8 cellular contexts compared by ENCODE assay signal in genomic region chr16:88265286-88265938, GRCh38.
DNase-seq lines count a peak whose midpoint lies in the region; ATAC-seq and TF ChIP-seq lines count a peak whose summit lies in the region.
"Not testable (repeated sequence)": the region's sequence is repeated elsewhere in the genome, so short reads cannot be mapped to it uniquely, and the experiment has no call there.

No MANE protein-coding gene starts in this region.

- CTCF ChIA-PET in PC-3 (lab: Charles Lee) = not testable (repeated sequence)

- not testable (repeated sequence) for TF ChIP-seq POLR2A in breast epithelium (IDR thresholded peaks at IDR 0.05)

- TF ChIP-seq CTCF in GM13977 (IDR thresholded peaks at IDR 0.05; ENCODE audit: extremely low read depth, insufficient read depth, missing control alignments); GM23338 (conservative IDR thresholded peaks at IDR 0.05; ENCODE audit: low read depth in 2 of 2); PC-3 (conservative IDR thresholded peaks at IDR 0.05; ENCODE audit: low read depth, low read length); breast epithelium (IDR thresholded peaks at IDR 0.05): not testable (repeated sequence)

- H3K4me1 Mint-ChIP-seq in GM23338, memory B cell: not testable (repeated sequence)

- H3K9me3 ChIP-seq in PC-3 (ENCODE audit: low read length); breast epithelium: not testable (repeated sequence)

- H3K4me2 ChIP-seq in GM23338 = not testable (repeated sequence)
- H3K4me2 ChIP-seq in PC-3 (ENCODE audit: low read length) = peak overlapping the region; percentile 86

- TSS peak; percentile 87 for BruUV-seq in PC-3 (replicated peaks; lab: Mats Ljungman, UMichigan)

- not testable (repeated sequence) for H3K4me3 ChIP-seq in GM23338; PC-3 (ENCODE audit: low read length)
- peak overlapping the region in 1 of 3 donors; percentile 25 for H3K4me3 ChIP-seq in breast epithelium

- intact Hi-C loops in PC-3 (cut with micrococcal nuclease); breast epithelium (cut with DNase I; ENCODE audit: low total_unique reads): not testable (repeated sequence)

- in situ Hi-C loops in GM13977 (cut with MboI; ENCODE audit: low pct_unique_long_range_greater_than_20kb, low sequenced_read_pairs, unreplicated experiment) = not testable (repeated sequence)

- H3K9me3 Mint-ChIP-seq in GM23338, memory B cell: not testable (repeated sequence)

- not testable (repeated sequence) for H3K4me3 Mint-ChIP-seq in GM23338, memory B cell

- H3K27me3 Mint-ChIP-seq in GM23338 (ENCODE audit: insufficient read depth, low read depth, poor library complexity) = peaks cover 14% of the 10 kb centered on the region
- peaks cover 18% of the 10 kb centered on the region for H3K27me3 Mint-ChIP-seq in memory B cell

- not testable (repeated sequence) for H3K36me3 Mint-ChIP-seq in GM23338 (ENCODE audit: low read depth); memory B cell

- not testable (repeated sequence) for H3K79me2 ChIP-seq in GM23338 (replicated peaks; ENCODE audit: insufficient read depth); PC-3 (ENCODE audit: low read length)

- H3K9me2 ChIP-seq in GM23338 (ENCODE audit: insufficient read depth); PC-3 (replicated peaks; ENCODE audit: low read length): not testable (repeated sequence)

- H3K9ac ChIP-seq in PC-3 (ENCODE audit: low read length) = peak overlapping the region; percentile 71

- H3K27ac Mint-ChIP-seq in GM23338, memory B cell: not testable (repeated sequence)

- POLR2A ChIA-PET in PC-3 (lab: Charles Lee; ENCODE audit: unreplicated experiment) = not testable (repeated sequence)

- H3F3A ChIP-seq in GM23338 (replicated peaks; ENCODE audit: low read depth); PC-3 (ENCODE audit: low read length, unreplicated experiment): not testable (repeated sequence)

- H3K27me3 ChIP-seq in GM23338 (ENCODE audit: insufficient read depth); PC-3 (ENCODE audit: low read length); breast epithelium: not testable (repeated sequence)

- ATAC-seq in GM23338 (peak; percentile 4; the same call in 1 of the 3 replicates), memory B cell (ENCODE audit: low read depth) (peak; percentile 53)
- not testable (repeated sequence) for ATAC-seq in PC-3

- H3K4me1 ChIP-seq in GM23338 (ENCODE audit: insufficient read depth); breast epithelium: not testable (repeated sequence)
- H3K4me1 ChIP-seq in PC-3 (ENCODE audit: insufficient read depth, low read length) = peaks cover 14% of the 10 kb centered on the region

- H3K27ac ChIP-seq in GM23338 (ENCODE audit: low read depth) = not testable (repeated sequence)
- H3K27ac ChIP-seq in PC-3 (ENCODE audit: low read length) (peak overlapping the region; percentile 28), breast epithelium (peak overlapping the region; percentile 48 to 75)

- not testable (repeated sequence) for H4K20me1 ChIP-seq in GM23338 (replicated peaks; ENCODE audit: insufficient read depth); PC-3 (ENCODE audit: low read length)

- not testable (repeated sequence) for H2AFZ ChIP-seq in GM23338; PC-3 (ENCODE audit: low read length)

- H3K36me3 ChIP-seq in GM23338 (ENCODE audit: insufficient read depth); PC-3 (ENCODE audit: low read depth, low read length); breast epithelium: not testable (repeated sequence)

- DNase-seq in 8988T (peak; percentile 23), GM13977 (ENCODE audit: low spot score) (peak; percentile 53), breast epithelium (ENCODE audit: low spot score in 2 of 2) (peak in 1 of 2 donors; percentile 50)
- not testable (repeated sequence) for DNase-seq in GM23338 (ENCODE audit: low spot score); PC-3; memory B cell (ENCODE audit: low spot score in 2 of 2)
- peak; percentile 72 for DNase-seq in activated CD8-positive, alpha-beta memory T cell treated with anti-CD3 and anti-CD28 coated beads for 24 hours
- peak; percentile 3 to 21 for DNase-seq in stimulated activated CD8-positive, alpha-beta memory T cell treated with anti-CD3 and anti-CD28 coated beads, Interleukin-7, amount 100 ng/mL, for 48 hours (ENCODE audit: extremely low read depth in 1 of 2, low read depth in 1 of 2)
